ENCODE assay signal across 1 cellular context in genomic region chr14:61511558-61511924, GRCh38.
TF ChIP-seq lines count a peak whose summit lies in the region.

No MANE protein-coding gene starts in this region.

TF ChIP-seq in WTC11, 78 proteins besides CTCF, POLR2A, EP300 and RAD21 (continued from another document):
- TF ChIP-seq AFF4 (CRISPR knock-in tag; IDR thresholded peaks at IDR 0.05; ENCODE audit: borderline replicate concordance) (no peak), NFYB (CRISPR knock-in tag; conservative IDR thresholded peaks at IDR 0.05; ENCODE audit: low read depth) (no peak), TCF7 (CRISPR knock-in tag; IDR thresholded peaks at IDR 0.05; ENCODE audit: low read depth) (no peak), CREM (CRISPR knock-in tag; IDR thresholded peaks at IDR 0.05) (no peak), JUN (CRISPR knock-in tag; IDR thresholded peaks at IDR 0.05) (no peak), HMGA2 (CRISPR knock-in tag; IDR thresholded peaks at IDR 0.05) (no peak), ZNF232 (CRISPR knock-in tag; IDR thresholded peaks at IDR 0.05) (no peak), IRF2 (CRISPR knock-in tag; IDR thresholded peaks at IDR 0.05; ENCODE audit: borderline replicate concordance, low read depth) (no peak), E2F5 (CRISPR knock-in tag; IDR thresholded peaks at IDR 0.05) (no peak), JAZF1 (CRISPR knock-in tag; IDR thresholded peaks at IDR 0.05) (no peak), ZNF396 (CRISPR knock-in tag; IDR thresholded peaks at IDR 0.05; ENCODE audit: borderline replicate concordance) (no peak), ZNF281 (CRISPR knock-in tag; IDR thresholded peaks at IDR 0.05) (no peak), OVOL2 (CRISPR knock-in tag; IDR thresholded peaks at IDR 0.05; ENCODE audit: borderline replicate concordance) (no peak), TP53 (CRISPR knock-in tag; IDR thresholded peaks at IDR 0.05) (no peak)
